In the genomic region with DNA sequence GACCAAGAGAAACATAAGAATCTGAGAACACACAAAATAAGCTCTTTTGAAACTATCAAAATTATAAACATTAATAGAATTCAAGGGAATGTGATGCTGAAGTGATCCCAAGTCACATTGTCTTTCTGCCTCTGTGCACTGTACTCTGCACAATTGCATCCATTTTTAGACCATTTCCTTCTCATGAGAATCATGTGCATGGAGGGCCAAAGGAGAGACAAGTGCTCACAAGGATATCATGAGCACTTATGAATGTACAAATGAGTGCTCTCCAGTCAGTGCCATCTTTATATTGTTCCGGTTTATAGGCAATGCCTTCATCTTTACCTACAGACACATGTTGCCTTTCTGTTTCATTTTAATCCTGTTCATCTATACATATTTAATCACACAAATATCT, we compare ENCODE assay signal across 17 cellular contexts. TPM values are rescaled to one million over a fixed set of nuclear protein-coding genes. Genes with fewer than 3 reads are reported as not detected.
A peak's percentile ranks its signal among the peaks of the same experiment; 100 is the strongest.
DNase-seq lines count a peak whose midpoint lies in the region; TF ChIP-seq lines count a peak whose summit lies in the region.
"Had no signal": no experiment of that assay in that cellular context is flagged by ENCODE, and none has a peak within 500 bp of the region (broad histone marks: within the 10 kb centered on the region; RNA-seq: fewer than 3 reads in every experiment).

No MANE protein-coding gene starts in this region.

- 100% methylated on average over 1 of the region's 1 CpG for WGBS in mammary epithelial cell (ENCODE audit: low coverage, missing lambda C conversion rate)
- WGBS in thyroid gland, 2 donors = 56 to 68% methylated on average over 1 of the region's 1 CpG

- peak; percentile 47 for DNase-seq in NCI-H510A treated with DMSO at 0.1 percent for 48 hours (lab: John Stamatoyannopoulos, UW)
- DNase-seq in NCI-H510A (lab: John Stamatoyannopoulos, UW) = no peak
- peak; percentile 57 for DNase-seq in NCI-H69 (lab: John Stamatoyannopoulos, UW)
- no peak for DNase-seq in mammary epithelial cell
- DNase-seq in thyroid gland = no peak
- no peak for DNase-seq in vagina (ENCODE audit: extremely low spot score in 2 of 2)
- no peak for DNase-seq in GM19240 (ENCODE audit: insufficient read length, low spot score)
- DNase-seq in NOMO-1 treated with dmso at 0.1 percent for 144 hours (lab: John Stamatoyannopoulos, UW; ENCODE audit: unreplicated experiment) = no peak
- DNase-seq: activated CD4-positive, alpha-beta T cell treated with anti-CD3 and anti-CD28 coated beads, Interleukin-2, amount 50 U/mL, for 48 hours; activated CD4-positive, CD25-positive, alpha-beta regulatory T cell; activated CD8-positive, alpha-beta memory T cell treated with anti-CD3 and anti-CD28 coated beads, Interleukin-2, amount 50 U/mL, for 4 hours; head of caudate nucleus; kidney glomerular epithelial cell; NCI-H1105 treated with DMSO at 0.1 percent for 48 hours; NCI-H524; SW 1271; upper lobe of left lung had no signal

- H4K20me1 ChIP-seq in mammary epithelial cell (ENCODE audit: insufficient read depth, low read length) = no peaks in the 10 kb centered on the region

- intact Hi-C loops in mammary epithelial cell (cut with micrococcal nuclease) = no loop called here
- intact Hi-C loops in thyroid gland (cut with DNase I) = no loop called here
- intact Hi-C loops in vagina (cut with DNase I) = no loop called here

- no peak overlapping the region for H3K9ac ChIP-seq in mammary epithelial cell (ENCODE audit: insufficient read depth, low read length)

- in situ Hi-C loops in mammary epithelial cell (cut with MboI; ENCODE audit: low sequenced_read_pairs in 2 of 2) = no loop called here

- H3K27me3 ChIP-seq in mammary epithelial cell (ENCODE audit: insufficient read depth, low read length) (no peaks in the 10 kb centered on the region), thyroid gland (no peaks in the 10 kb centered on the region), vagina (no peaks in the 10 kb centered on the region)
- H3K27me3 ChIP-seq: upper lobe of left lung had no signal

- H3K9me3 ChIP-seq in mammary epithelial cell (replicated peaks; ENCODE audit: insufficient read depth, low read length) (no peaks in the 10 kb centered on the region), thyroid gland (no peaks in the 10 kb centered on the region), vagina (no peaks in the 10 kb centered on the region)
- H3K9me3 ChIP-seq: upper lobe of left lung had no signal

- TF ChIP-seq POLR2A in thyroid gland (IDR thresholded peaks at IDR 0.05) (no peak), vagina (IDR thresholded peaks at IDR 0.05) (no peak)

- no TSS peak for BruUV-seq in mammary epithelial cell (replicated peaks; lab: Mats Ljungman, UMichigan)

- dilution Hi-C loops in mammary epithelial cell (cut with HindIII; ENCODE audit: low sequenced_read_pairs) = no loop called here

- TF ChIP-seq CTCF in mammary epithelial cell (conservative IDR thresholded peaks at IDR 0.05 in 1 of 2, IDR thresholded peaks at IDR 0.05 in 1 of 2; ENCODE audit: extremely low read depth in 1 of 2, insufficient read depth in 1 of 2, low read depth in 1 of 2, low read length in 2 of 2) (no peak), thyroid gland (IDR thresholded peaks at IDR 0.05) (no peak), vagina (IDR thresholded peaks at IDR 0.05) (no peak)

- H3K4me1 ChIP-seq in mammary epithelial cell (ENCODE audit: insufficient read depth, low read length) (peaks cover 65% of the 10 kb centered on the region), thyroid gland (peaks cover 37 to 59% of the 10 kb centered on the region in 2 donors), vagina (no peaks in the 10 kb centered on the region)

- CTCF ChIA-PET in mammary epithelial cell (lab: Charles Lee; ENCODE audit: low non-redundant PET) = no interaction called here

- H3K36me3 ChIP-seq in mammary epithelial cell (ENCODE audit: insufficient read depth, low read length) (peaks cover 2% of the 10 kb centered on the region), thyroid gland (no peaks in the 10 kb centered on the region), vagina (no peaks in the 10 kb centered on the region)
- H3K36me3 ChIP-seq: upper lobe of left lung had no signal

- H2AFZ ChIP-seq in mammary epithelial cell (ENCODE audit: low read depth, low read length) = no peak overlapping the region

- H3K79me2 ChIP-seq in mammary epithelial cell (ENCODE audit: insufficient read depth, low read length) = peaks cover 93% of the 10 kb centered on the region

- peak overlapping the region; percentile 51 for H3K4me2 ChIP-seq in mammary epithelial cell (ENCODE audit: insufficient read depth, low read depth, low read length)

- H3K4me3 ChIP-seq in mammary epithelial cell (replicated peaks in 1 of 3; ENCODE audit: insufficient read depth in 1 of 3, low read depth in 2 of 3, low read length in 3 of 3) = no peak overlapping the region
- no peak overlapping the region for H3K4me3 ChIP-seq in thyroid gland (replicated peaks in 1 of 3)
- no peak overlapping the region for H3K4me3 ChIP-seq in vagina
- H3K4me3 ChIP-seq: upper lobe of left lung had no signal

- H3K27ac ChIP-seq in mammary epithelial cell (ENCODE audit: insufficient read depth, low read depth, low read length) (peak overlapping the region; percentile 61), thyroid gland (peak overlapping the region; percentile 51 to 61 (median 56)), vagina (no peak overlapping the region)

RNA-seq across cellular contexts. Expression of a gene that starts 36.9 kb away (rescaled TPM):
- total RNA-seq in mammary epithelial cell = 100 to 1,000 TPM; 112 to 179 TPM
- polyA plus RNA-seq in mammary epithelial cell = 85.8 TPM
- polyA minus RNA-seq in mammary epithelial cell = 157 TPM
- 10 to 100 TPM; 41.5 to 59.6 (median 52.7) TPM for total RNA-seq in thyroid gland
- 15.2 TPM for total RNA-seq in vagina

Comparison
In these comparisons a context has a peak if more than half of its experiments do, and no peak if none do; other contexts are left out.
1. DNase-seq: peak in NCI-H510A treated with DMSO at 0.1 percent for 48 hours (single experiment) and NCI-H69 (single experiment); none in NCI-H510A (single experiment), mammary epithelial cell (single experiment), thyroid gland (0 of 2), vagina (0 of 2), GM19240 (single experiment) and NOMO-1 treated with dmso at 0.1 percent for 144 hours (single experiment).